11 cellular contexts compared by ENCODE assay signal in the genomic region with DNA sequence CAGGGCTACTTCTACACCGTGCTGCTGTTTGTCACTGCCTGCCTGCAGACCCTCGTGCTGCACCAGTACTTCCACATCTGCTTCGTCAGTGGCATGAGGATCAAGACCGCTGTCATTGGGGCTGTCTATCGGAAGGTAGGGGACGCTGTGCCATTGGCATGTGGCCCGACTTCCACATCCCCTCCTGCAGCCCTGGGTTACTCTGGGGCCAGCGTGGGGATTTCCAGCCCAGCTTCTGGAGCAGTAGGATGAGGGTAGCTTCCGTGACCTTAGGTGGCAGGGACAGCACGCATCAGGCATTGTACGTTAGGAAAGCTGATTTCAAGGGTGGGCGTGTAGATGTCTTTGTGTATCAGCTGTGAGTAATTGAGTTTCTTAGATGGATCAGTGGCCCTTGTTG.
A peak's percentile ranks its signal among the peaks of the same experiment; 100 is the strongest.
DNase-seq lines count a peak whose midpoint lies in the region; ATAC-seq, FAIRE-seq and TF ChIP-seq lines count a peak whose summit lies in the region.
"Had no signal": no experiment of that assay in that cellular context is flagged by ENCODE, and none has a peak within 500 bp of the region (broad histone marks: within the 10 kb centered on the region; RNA-seq: fewer than 3 reads in every experiment).

No MANE protein-coding gene starts in this region.

- BruUV-seq in OCI-LY7 (replicated peaks; lab: Mats Ljungman, UMichigan) = no TSS peak

- POLR2A ChIA-PET in OCI-LY7 (lab: Charles Lee) = interaction anchor here (1.1 kb wide), 1 partner anchor 23 kb away, joined by 3 read pairs; no protein-coding TSS in a partner anchor

- intact Hi-C loops in OCI-LY7 (cut with micrococcal nuclease; ENCODE audit: unreplicated experiment) = no loop called here

- H3K27ac ChIP-seq in OCI-LY7 (ENCODE audit: low read depth, low read length, poor library complexity, severe bottlenecking) (no peak overlapping the region), epithelial cell of prostate (peak overlapping the region; percentile 74)
- H3K27ac ChIP-seq: left lung had no signal

- H3K27me3 Mint-ChIP-seq in activated naive CD4-positive, alpha-beta T cell treated with anti-CD3 and anti-CD28 coated beads, Interleukin-2, amount 10 ng/mL, durations not matched to agents 7 days and 5 days = no peaks in the 10 kb centered on the region
- no peaks in the 10 kb centered on the region for H3K27me3 Mint-ChIP-seq in stimulated activated naive CD8-positive, alpha-beta T cell treated with anti-CD3 and anti-CD28 coated beads, Interleukin-15, Interleukin-2, amounts not matched to agents 100 ng/mL and 50 ng/mL, for 24 hours
- H3K27me3 Mint-ChIP-seq: CD8-positive, alpha-beta memory T cell had no signal

- peak; percentile 65 for TF ChIP-seq CTCF in OCI-LY7 (conservative IDR thresholded peaks at IDR 0.05; ENCODE audit: low read length)

- H2AFZ ChIP-seq in OCI-LY7 (ENCODE audit: low read length) = no peak overlapping the region

- H3K4me2 ChIP-seq in OCI-LY7 (ENCODE audit: low read length) = no peak overlapping the region

- no peaks in the 10 kb centered on the region for H3K79me2 ChIP-seq in OCI-LY7 (ENCODE audit: insufficient read depth, low read depth, low read length)

- ATAC-seq in GM18861 (IDR thresholded peaks at IDR 0.05; ENCODE audit: unreplicated experiment) = no peak
- ATAC-seq: left lung had no signal

- peaks cover 11% of the 10 kb centered on the region for H3K4me1 ChIP-seq in OCI-LY7 (ENCODE audit: insufficient read depth, low read length, poor library complexity, severe bottlenecking)
- H3K4me1 ChIP-seq: left lung had no signal

- CTCF ChIA-PET in activated naive CD4-positive, alpha-beta T cell treated with anti-CD3 and anti-CD28 coated beads, Interleukin-2, amount 10 ng/mL, durations not matched to agents 7 days and 5 days (lab: Charles Lee) = interaction anchor here (0.9 to 2.3 kb wide), 7 partner anchors 9 to 171 kb away, joined by 3 to 9 read pairs (median 5); no protein-coding TSS in a partner anchor
- CTCF ChIA-PET in OCI-LY7 (lab: Charles Lee; ENCODE audit: unreplicated experiment) = interaction anchor here (0.6 to 1.0 kb wide), 2 partner anchors 10 to 22 kb away, joined by 4 read pairs; no protein-coding TSS in a partner anchor

- no peaks in the 10 kb centered on the region for H3K9me3 Mint-ChIP-seq in activated naive CD4-positive, alpha-beta T cell treated with anti-CD3 and anti-CD28 coated beads, Interleukin-2, amount 10 ng/mL, durations not matched to agents 7 days and 5 days
- H3K9me3 Mint-ChIP-seq in stimulated activated naive CD8-positive, alpha-beta T cell treated with anti-CD3 and anti-CD28 coated beads, Interleukin-15, Interleukin-2, amounts not matched to agents 100 ng/mL and 50 ng/mL, for 24 hours = no peaks in the 10 kb centered on the region
- H3K9me3 Mint-ChIP-seq: CD8-positive, alpha-beta memory T cell had no signal

- peaks cover 12% of the 10 kb centered on the region for H3K4me1 Mint-ChIP-seq in activated naive CD4-positive, alpha-beta T cell treated with anti-CD3 and anti-CD28 coated beads, Interleukin-2, amount 10 ng/mL, durations not matched to agents 7 days and 5 days
- peaks cover 8% of the 10 kb centered on the region for H3K4me1 Mint-ChIP-seq in stimulated activated naive CD8-positive, alpha-beta T cell treated with anti-CD3 and anti-CD28 coated beads, Interleukin-15, Interleukin-2, amounts not matched to agents 100 ng/mL and 50 ng/mL, for 24 hours (ENCODE audit: low read depth)

- DNase-seq in activated naive CD4-positive, alpha-beta T cell treated with anti-CD3 and anti-CD28 coated beads, Interleukin-2, amount 10 ng/mL, durations not matched to agents 7 days and 5 days = peak; percentile 44
- no peak for DNase-seq in activated naive CD4-positive, alpha-beta T cell treated with Interleukin-2 at 50 U/mL for 16 hours
- peak; percentile 21 for DNase-seq in OCI-LY7 (ENCODE audit: low spot score)
- no peak for DNase-seq in epithelial cell of prostate (ENCODE audit: low read depth, low spot score)
- no peak for DNase-seq in frontal cortex (ENCODE audit: low spot score in 2 of 2)
- no peak for DNase-seq in NCI-H1417 (lab: John Stamatoyannopoulos, UW)
- DNase-seq: CD8-positive, alpha-beta memory T cell; left lung; NCI-H1436 had no signal

- H3K27ac Mint-ChIP-seq in activated naive CD4-positive, alpha-beta T cell treated with anti-CD3 and anti-CD28 coated beads, Interleukin-2, amount 10 ng/mL, durations not matched to agents 7 days and 5 days = no peak overlapping the region
- H3K27ac Mint-ChIP-seq in stimulated activated naive CD8-positive, alpha-beta T cell treated with anti-CD3 and anti-CD28 coated beads, Interleukin-15, Interleukin-2, amounts not matched to agents 100 ng/mL and 50 ng/mL, for 24 hours = peak overlapping the region; percentile 52

- H3K36me3 Mint-ChIP-seq in activated naive CD4-positive, alpha-beta T cell treated with anti-CD3 and anti-CD28 coated beads, Interleukin-2, amount 10 ng/mL, durations not matched to agents 7 days and 5 days = peaks cover 59% of the 10 kb centered on the region
- peaks cover 72% of the 10 kb centered on the region for H3K36me3 Mint-ChIP-seq in stimulated activated naive CD8-positive, alpha-beta T cell treated with anti-CD3 and anti-CD28 coated beads, Interleukin-15, Interleukin-2, amounts not matched to agents 100 ng/mL and 50 ng/mL, for 24 hours (ENCODE audit: low read depth)

- no peaks in the 10 kb centered on the region for H4K20me1 ChIP-seq in OCI-LY7 (ENCODE audit: insufficient read depth, low read length)

- no peaks in the 10 kb centered on the region for H3K9me2 ChIP-seq in OCI-LY7 (ENCODE audit: insufficient read depth, low read length)

- H3K4me3 Mint-ChIP-seq in activated naive CD4-positive, alpha-beta T cell treated with anti-CD3 and anti-CD28 coated beads, Interleukin-2, amount 10 ng/mL, durations not matched to agents 7 days and 5 days = no peak overlapping the region
- H3K4me3 Mint-ChIP-seq in stimulated activated naive CD8-positive, alpha-beta T cell treated with anti-CD3 and anti-CD28 coated beads, Interleukin-15, Interleukin-2, amounts not matched to agents 100 ng/mL and 50 ng/mL, for 24 hours = no peak overlapping the region
- H3K4me3 Mint-ChIP-seq: CD8-positive, alpha-beta memory T cell had no signal

- no peaks in the 10 kb centered on the region for H3K9me3 ChIP-seq in OCI-LY7 (ENCODE audit: low read length)
- H3K9me3 ChIP-seq: left lung had no signal

- peaks cover 99% of the 10 kb centered on the region for H3K36me3 ChIP-seq in OCI-LY7 (ENCODE audit: insufficient read depth, low read length)

- H3K4me3 ChIP-seq in OCI-LY7 (ENCODE audit: low read depth, low read length, poor library complexity, severe bottlenecking) = no peak overlapping the region
- H3K4me3 ChIP-seq: left lung had no signal

- no peak for FAIRE-seq in frontal cortex (lab: Jason Lieb, UNC)

Comparison
In these comparisons a context has a peak if more than half of its experiments do, and no peak if none do; other contexts are left out.
1. DNase-seq: peak in activated naive CD4-positive, alpha-beta T cell treated with anti-CD3 and anti-CD28 coated beads, Interleukin-2, amount 10 ng/mL, durations not matched to agents 7 days and 5 days (single experiment) and OCI-LY7 (single experiment); none in activated naive CD4-positive, alpha-beta T cell treated with Interleukin-2 at 50 U/mL for 16 hours (single experiment), epithelial cell of prostate (single experiment), frontal cortex (0 of 2) and NCI-H1417 (0 of 3).